In genomic region chr3:98005438-98005837, GRCh38 we compare ENCODE assay signal across 24 cellular contexts. TPM values are rescaled to one million over a fixed set of nuclear protein-coding genes. Genes with fewer than 3 reads are reported as not detected.
"Had no signal": no experiment of that assay in that cellular context is flagged by ENCODE, and none has a peak within 500 bp of the region (broad histone marks: within the 10 kb centered on the region; RNA-seq: fewer than 3 reads in every experiment).

No MANE protein-coding gene starts in this region.

- FAIRE-seq: endometrium, endothelial cell of umbilical vein had no signal

- DNase-seq: colonic mucosa; cortex of kidney; dermis blood vessel endothelial cell; dorsolateral prefrontal cortex; effector CD4-positive, alpha-beta T cell; effector CD8-positive, alpha-beta T cell; effector memory CD4-positive, alpha-beta T cell; effector memory CD8-positive, alpha-beta T cell; endodermal cell; erythroblast; esophagus squamous epithelium; foreskin fibroblast; foreskin keratinocyte; foreskin melanocyte; gastrocnemius medialis; glutamatergic neuron; head of caudate nucleus; heart left ventricle; heart right ventricle had no signal

RNA-seq across cellular contexts. Expression of gene GABRR3, which starts 29.7 kb away (rescaled TPM):
- polyA plus RNA-seq: endothelial cell of umbilical vein, esophagus, fibroblast of lung, foreskin keratinocyte, heart left ventricle, heart right ventricle, hepatocyte had no signal
